In genomic region chr12:22032732-22033131, GRCh38 we compare ENCODE assay signal across 36 cellular contexts. TPM values are rescaled to one million over a fixed set of nuclear protein-coding genes. Genes with fewer than 3 reads are reported as not detected.
DNase-seq lines count a peak whose midpoint lies in the region; ATAC-seq, FAIRE-seq and TF ChIP-seq lines count a peak whose summit lies in the region.
"Had no signal": no experiment of that assay in that cellular context is flagged by ENCODE, and none has a peak within 500 bp of the region (broad histone marks: within the 10 kb centered on the region; RNA-seq: fewer than 3 reads in every experiment).

No MANE protein-coding gene starts in this region.

- H3K4me3 ChIP-seq in HEK293 (ENCODE audit: low read depth, low read length) (no peak overlapping the region), K562 (no peak overlapping the region), SJCRH30 (no peak overlapping the region)
- H3K4me3 ChIP-seq: A549; BLaER1; BLaER1 treated with 17β-estradiol and CSF1 and Interleukin-3, amounts not matched to agents 10 nM and 100 nM had no signal

- TF ChIP-seq RAD21 in K562 (CRISPR knock-in tag; conservative IDR thresholded peaks at IDR 0.05 in 1 of 2, IDR thresholded peaks at IDR 0.05 in 1 of 2) = no peak

- no peaks in the 10 kb centered on the region for H4K20me1 ChIP-seq in K562 (replicated peaks; ENCODE audit: control insufficient read depth, insufficient read depth, low read length)
- H4K20me1 ChIP-seq: BLaER1; BLaER1 treated with 17β-estradiol and CSF1 and Interleukin-3, amounts not matched to agents 10 nM and 100 nM had no signal

- H3K4me1 ChIP-seq in HEK293 (ENCODE audit: control insufficient read depth, insufficient read depth, low read length) (no peaks in the 10 kb centered on the region), K562 (replicated peaks in 1 of 2; ENCODE audit: control insufficient read depth in 2 of 2, insufficient read depth in 2 of 2, low read length in 2 of 2) (peaks cover 3% of the 10 kb centered on the region in 2 experiments; a peak in 2 of 5 replicates), SJCRH30 (no peaks in the 10 kb centered on the region)
- H3K4me1 ChIP-seq: A549, BE2C had no signal

- POLR2A ChIA-PET in HEK293 (lab: Yijun Ruan, JAX) = no interaction called here
- POLR2A ChIA-PET in WTC11 (lab: Charles Lee) = no interaction called here
- POLR2A ChIA-PET in K562 (lab: Yijun Ruan, JAX) = no interaction called here

- no peaks in the 10 kb centered on the region for H3K36me3 ChIP-seq in HEK293 (ENCODE audit: control insufficient read depth in 2 of 2, insufficient read depth in 1 of 2, low read length in 2 of 2)
- no peaks in the 10 kb centered on the region for H3K36me3 ChIP-seq in K562 (ENCODE audit: control insufficient read depth, insufficient read depth, low read length)
- H3K36me3 ChIP-seq in SJCRH30 = no peaks in the 10 kb centered on the region
- H3K36me3 ChIP-seq: BE2C; BLaER1; BLaER1 treated with 17β-estradiol and CSF1 and Interleukin-3, amounts not matched to agents 10 nM and 100 nM had no signal

- H3K27me3 ChIP-seq in K562 (ENCODE audit: control insufficient read depth in 2 of 2, insufficient read depth in 2 of 2, low read length in 2 of 2) (no peaks in the 10 kb centered on the region), SJCRH30 (no peaks in the 10 kb centered on the region)
- H3K27me3 ChIP-seq: BE2C; BLaER1; BLaER1 treated with 17β-estradiol and CSF1 and Interleukin-3, amounts not matched to agents 10 nM and 100 nM had no signal

- no peak for TF ChIP-seq CTCF in HEK293 (tag by site-specific recombination; IDR thresholded peaks at IDR 0.05)
- TF ChIP-seq CTCF in WTC11 (IDR thresholded peaks at IDR 0.05) = no peak
- no peak for TF ChIP-seq CTCF in K562 (IDR thresholded peaks at IDR 0.05 in 2 of 3, conservative IDR thresholded peaks at IDR 0.05 in 1 of 3; ENCODE audit: insufficient read depth in 2 of 3, low read depth in 1 of 3, low read length in 3 of 3)

- H3K79me2 ChIP-seq in K562 (ENCODE audit: control insufficient read depth, insufficient read depth, low read length) = no peaks in the 10 kb centered on the region

- H3K9me3 ChIP-seq in HEK293 (ENCODE audit: control insufficient read depth, insufficient read depth, low read depth, low read length) (no peaks in the 10 kb centered on the region), K562 (replicated peaks; ENCODE audit: control insufficient read depth, insufficient read depth, low read depth, low read length) (no peaks in the 10 kb centered on the region), SJCRH30 (replicated peaks) (no peaks in the 10 kb centered on the region)
- H3K9me3 ChIP-seq: A549; BE2C; BLaER1; BLaER1 treated with 17β-estradiol and CSF1 and Interleukin-3, amounts not matched to agents 10 nM and 100 nM had no signal

- TF ChIP-seq POLR2A in K562 (conservative IDR thresholded peaks at IDR 0.05) = no peak

- no peak overlapping the region for H3K4me2 ChIP-seq in K562 (ENCODE audit: insufficient read depth, low read length)
- H3K4me2 ChIP-seq: A549; BLaER1; BLaER1 treated with 17β-estradiol and CSF1 and Interleukin-3, amounts not matched to agents 10 nM and 100 nM had no signal

- no peaks in the 10 kb centered on the region for H3K27me3 Mint-ChIP-seq in T-helper 2 cell treated with Interferon-gamma antibody and Interleukin-4, amounts not matched to agents 5 μg/mL and 100 μg/mL, for 36 hours (ENCODE audit: low read depth)
- no peaks in the 10 kb centered on the region; the same call in 1 of the 2 replicates for H3K27me3 Mint-ChIP-seq in WTC11 (ENCODE audit: low read depth)
- no peaks in the 10 kb centered on the region for H3K27me3 Mint-ChIP-seq in activated CD4-positive, alpha-beta T cell treated with anti-CD3 and anti-CD28 coated beads, Interleukin-2, amount 10 ng/mL, durations not matched to agents 24 days and 14 days
- H3K27me3 Mint-ChIP-seq: CD4-positive, alpha-beta T cell; CD4-positive, CD25-positive, alpha-beta regulatory T cell had no signal

- no peak for FAIRE-seq in K562 (lab: Jason Lieb, UNC)
- FAIRE-seq: A549, D721Med had no signal

- intact Hi-C loops in K562 (cut with micrococcal nuclease) = no loop called here
- intact Hi-C loops in activated CD4-positive, alpha-beta T cell treated with anti-CD3 and anti-CD28 coated beads, Interleukin-2, amount 10 ng/mL, durations not matched to agents 24 days and 14 days (cut with micrococcal nuclease) = no loop called here

- no peaks in the 10 kb centered on the region for H3K9me1 ChIP-seq in K562 (ENCODE audit: control insufficient read depth, insufficient read depth, low read length)

- H3K27ac ChIP-seq in HEK293 (ENCODE audit: extremely low read depth, low read depth, low read length) = no peak overlapping the region
- no peak overlapping the region for H3K27ac ChIP-seq in K562 (ENCODE audit: extremely low read depth, low read depth, low read length)
- no peak overlapping the region for H3K27ac ChIP-seq in SJCRH30
- H3K27ac ChIP-seq: 22Rv1; A549; BLaER1; BLaER1 treated with 17β-estradiol and CSF1 and Interleukin-3, amounts not matched to agents 10 nM and 100 nM; C4-2B had no signal

- H2AFZ ChIP-seq in K562 (ENCODE audit: low read depth, low read length) = no peak overlapping the region

- no peak for TF ChIP-seq EP300 in K562 (IDR thresholded peaks at IDR 0.05; ENCODE audit: low read length)

- CTCF ChIA-PET in HEK293 (lab: Yijun Ruan, JAX) (interaction anchor here (0.7 kb wide), 1 partner anchor 68 kb away, joined by 3 read pairs; no protein-coding TSS in a partner anchor), WTC11 (lab: Charles Lee) (no interaction called here), K562 (lab: Yijun Ruan, JAX; ENCODE audit: low intra/inter-chr PET ratio) (no interaction called here)

- BruUV-seq in K562 (replicated peaks; lab: Mats Ljungman, UMichigan) = no TSS peak

- peaks cover 3% of the 10 kb centered on the region for H3K4me1 Mint-ChIP-seq in T-helper 2 cell treated with Interferon-gamma antibody and Interleukin-4, amounts not matched to agents 5 μg/mL and 100 μg/mL, for 36 hours (ENCODE audit: low read depth)
- 0 out of 2 replicates have a peak, but pooled peaks cover 4% of the 10 kb centered on the region for H3K4me1 Mint-ChIP-seq in WTC11
- H3K4me1 Mint-ChIP-seq in activated CD4-positive, alpha-beta T cell treated with anti-CD3 and anti-CD28 coated beads, Interleukin-2, amount 10 ng/mL, durations not matched to agents 24 days and 14 days = peaks cover 5% of the 10 kb centered on the region
- H3K4me1 Mint-ChIP-seq: B cell had no signal

- no peak for DNase-seq in T-helper 2 cell treated with Interferon-gamma antibody and Interleukin-4, amounts not matched to agents 5 μg/mL and 100 μg/mL, for 36 hours (ENCODE audit: low spot score)
- DNase-seq in T-helper 2 cell (no peak), WTC11 (ENCODE audit: low spot score) (no peak), K562 (ENCODE audit: extremely low read depth in 1 of 4, low spot score in 3 of 4) (no peak), SJCRH30 (no peak)
- DNase-seq in activated CD4-positive, alpha-beta T cell treated with anti-CD3 and anti-CD28 coated beads, Interleukin-2, amount 10 ng/mL, durations not matched to agents 24 days and 14 days = no peak
- DNase-seq: 8988T; ACHN; AML-193; BE2C; C1 segment of cervical spinal cord; Caco-2; Calu3; CD4-positive, alpha-beta memory T cell; CD4-positive, alpha-beta T cell; CD4-positive, CD25-positive, alpha-beta regulatory T cell; CD8-positive, alpha-beta memory T cell; CD8-positive, alpha-beta T cell; COR-L47; DMS 273 treated with DMSO at 0.1 percent for 48 hours; DMS153; DMS53; DMS79; DMS79 treated with DMSO at 0.1 percent for 48 hours; DND-41; EL had no signal

- ATAC-seq in WTC11 = no peak
- ATAC-seq in K562 = no peak
- no peak for ATAC-seq in HG03457 (IDR thresholded peaks at IDR 0.05; ENCODE audit: unreplicated experiment)
- ATAC-seq: A549; CD8-positive, alpha-beta T cell had no signal

- H3K9ac ChIP-seq in K562 (ENCODE audit: insufficient read depth in 1 of 2, low read depth in 2 of 2, low read length in 2 of 2) = no peak overlapping the region
- H3K9ac ChIP-seq: BLaER1; BLaER1 treated with 17β-estradiol and CSF1 and Interleukin-3, amounts not matched to agents 10 nM and 100 nM had no signal

- H3K4me3 Mint-ChIP-seq in T-helper 2 cell treated with Interferon-gamma antibody and Interleukin-4, amounts not matched to agents 5 μg/mL and 100 μg/mL, for 36 hours = no peak overlapping the region
- H3K4me3 Mint-ChIP-seq in WTC11 = no peak overlapping the region
- no peak overlapping the region for H3K4me3 Mint-ChIP-seq in activated CD4-positive, alpha-beta T cell treated with anti-CD3 and anti-CD28 coated beads, Interleukin-2, amount 10 ng/mL, durations not matched to agents 24 days and 14 days
- H3K4me3 Mint-ChIP-seq: B cell; CD14-positive monocyte; CD4-positive, alpha-beta memory T cell; CD4-positive, alpha-beta T cell; CD4-positive, CD25-positive, alpha-beta regulatory T cell; CD8-positive, alpha-beta memory T cell; CD8-positive, alpha-beta T cell had no signal

- H3K36me3 Mint-ChIP-seq in T-helper 2 cell treated with Interferon-gamma antibody and Interleukin-4, amounts not matched to agents 5 μg/mL and 100 μg/mL, for 36 hours (ENCODE audit: low read depth) = no peaks in the 10 kb centered on the region
- H3K36me3 Mint-ChIP-seq in WTC11 = no peaks in the 10 kb centered on the region
- no peaks in the 10 kb centered on the region for H3K36me3 Mint-ChIP-seq in activated CD4-positive, alpha-beta T cell treated with anti-CD3 and anti-CD28 coated beads, Interleukin-2, amount 10 ng/mL, durations not matched to agents 24 days and 14 days (ENCODE audit: low read depth)
- H3K36me3 Mint-ChIP-seq: CD14-positive monocyte; CD4-positive, alpha-beta memory T cell; CD4-positive, CD25-positive, alpha-beta regulatory T cell; CD8-positive, alpha-beta memory T cell; CD8-positive, alpha-beta T cell had no signal

- in situ Hi-C loops in K562 (cut with MboI) = no loop called here

- peak overlapping the region; percentile 42 for H3K27ac Mint-ChIP-seq in T-helper 2 cell treated with Interferon-gamma antibody and Interleukin-4, amounts not matched to agents 5 μg/mL and 100 μg/mL, for 36 hours
- no peak overlapping the region for H3K27ac Mint-ChIP-seq in WTC11
- H3K27ac Mint-ChIP-seq in activated CD4-positive, alpha-beta T cell treated with anti-CD3 and anti-CD28 coated beads, Interleukin-2, amount 10 ng/mL, durations not matched to agents 24 days and 14 days = no peak overlapping the region
- H3K27ac Mint-ChIP-seq: B cell; CD4-positive, alpha-beta memory T cell; CD4-positive, alpha-beta T cell; CD4-positive, CD25-positive, alpha-beta regulatory T cell; CD8-positive, alpha-beta T cell had no signal

- H3K9me3 Mint-ChIP-seq in T-helper 2 cell treated with Interferon-gamma antibody and Interleukin-4, amounts not matched to agents 5 μg/mL and 100 μg/mL, for 36 hours = no peaks in the 10 kb centered on the region
- peaks cover 2% of the 10 kb centered on the region for H3K9me3 Mint-ChIP-seq in WTC11
- H3K9me3 Mint-ChIP-seq in activated CD4-positive, alpha-beta T cell treated with anti-CD3 and anti-CD28 coated beads, Interleukin-2, amount 10 ng/mL, durations not matched to agents 24 days and 14 days = no peaks in the 10 kb centered on the region
- H3K9me3 Mint-ChIP-seq: CD4-positive, alpha-beta memory T cell; CD4-positive, alpha-beta T cell; CD8-positive, alpha-beta memory T cell; CD8-positive, alpha-beta T cell had no signal

RNA-seq across cellular contexts. Expression of gene CMAS, which starts 13.3 kb away (rescaled TPM):
- total RNA-seq in WTC11 (2021) (68.6 to 71.6 TPM (median 69.0 TPM) in 3 replicates), K562 (2014; rRNA removed) (65.3 and 66.4 TPM in 2 replicates), K562 (2014; rRNA removed; fragmentation: Illumina TruSeq; extraction: Trizol) (74.5 and 82.5 TPM in 2 replicates), K562 (2015; rRNA removed; fragmentation: Illumina TruSeq; extraction: Trizol) (48.3 and 49.4 TPM in 2 replicates), K562 (2021) (73.3 and 74.1 TPM in 2 replicates)
- total RNA-seq in K562 (2011; cell fraction: chromatin; rRNA removed; ENCODE audit: low replicate concordance) = 13.8 and 49.6 TPM in 2 replicates
- 9.2 and 10.9 TPM in 2 replicates for total RNA-seq in K562 (2011; cell fraction: nucleolus; rRNA removed)
- 19.1 and 21.8 TPM in 2 replicates for total RNA-seq in K562 (2011; cell fraction: nucleoplasm; rRNA removed)
- polyA plus RNA-seq in K562 (2011; rRNA removed) (56.3 and 84.6 TPM in 2 replicates), K562 (2014; fragmentation: Illumina TruSeq; extraction: Trizol) (58.4 and 64.8 TPM in 2 replicates), K562 (2014; fragmentation: Nextera tagmentation; extraction: Ambion mirVana) (10 to 100 TPM; 29.7 to 32.0 TPM), K562 (2014; rRNA removed) (92.2 and 108 TPM in 2 replicates)
- 13.5 and 17.5 TPM in 2 replicates for polyA plus RNA-seq in K562 (2011; cell fraction: cytosol; rRNA removed)
- polyA plus RNA-seq in K562 (2011; cell fraction: nucleus; rRNA removed) = 11.9 and 16.0 TPM in 2 replicates
- 51.0 and 59.8 TPM in 2 replicates for polyA plus RNA-seq in K562 (2012)
- 39.0 and 55.8 TPM in 2 replicates for polyA minus RNA-seq in K562 (2011; rRNA and poly(A)+ RNA removed)
- 17.4 and 24.0 TPM in 2 replicates for polyA minus RNA-seq in K562 (2011; cell fraction: cytosol; rRNA and poly(A)+ RNA removed)
- polyA minus RNA-seq in K562 (2011; cell fraction: nucleus; rRNA and poly(A)+ RNA removed) = 12.3 and 20.1 TPM in 2 replicates
- 35.5 and 37.6 TPM in 2 replicates for total RNA-seq in SJCRH30 (2014; rRNA removed; shearing (Covaris generic))
- total RNA-seq in activated CD4-positive, alpha-beta T cell treated with anti-CD3 and anti-CD28 coated beads, Interleukin-2, amount 10 ng/mL, durations not matched to agents 24 days and 14 days = 32.9 and 36.7 TPM in 2 replicates
